ENCODE assay signal across 1 cellular context in the genomic region with DNA sequence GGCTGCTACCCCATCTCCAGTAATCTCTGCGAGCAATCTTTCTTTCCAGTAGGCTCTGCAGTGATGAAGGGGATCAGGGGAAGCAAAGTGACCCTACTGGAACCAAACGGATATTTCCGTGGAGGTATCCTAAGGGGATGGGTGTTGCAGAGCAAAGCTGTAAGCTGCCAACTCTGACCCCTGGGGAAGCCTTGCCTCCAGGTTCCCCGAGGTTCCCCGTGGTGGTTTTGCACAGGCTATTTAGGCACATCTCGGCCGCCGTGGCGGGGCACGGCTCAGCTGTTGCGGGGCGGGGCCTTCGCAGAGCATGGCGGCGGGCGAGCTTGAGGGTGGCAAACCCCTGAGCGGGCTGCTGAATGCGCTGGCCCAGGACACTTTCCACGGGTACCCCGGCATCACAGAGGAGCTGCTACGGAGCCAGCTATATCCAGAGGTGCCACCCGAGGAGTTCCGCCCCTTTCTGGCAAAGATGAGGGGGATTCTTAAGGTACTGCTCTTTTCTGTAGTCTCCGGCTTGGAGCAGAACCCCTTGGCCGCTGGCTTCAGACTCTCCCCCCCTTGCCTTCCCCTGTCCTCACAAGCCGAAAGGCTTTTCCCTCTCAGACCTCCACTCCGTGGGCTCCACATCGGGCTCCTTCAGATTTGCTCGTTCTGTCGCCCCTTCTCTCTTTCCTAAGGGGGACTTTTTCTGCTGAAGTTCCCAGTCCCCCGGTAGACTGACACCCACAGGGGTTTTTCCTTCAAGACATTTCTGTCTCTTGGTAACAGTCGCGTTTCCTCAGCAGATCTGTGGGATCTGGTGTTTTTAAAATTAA.
A peak's percentile ranks its signal among the peaks of the same experiment; 100 is the strongest.
TF ChIP-seq lines count a peak whose summit lies in the region.

A gene (plus strand): TSS at position 303 of the 815 bp plus-strand sequence. CDS start 5 bp downstream, at position 308.

TF ChIP-seq in HepG2, 621 proteins besides CTCF, POLR2A, EP300 and RAD21 (continued from another document and continues in another):
- TF ChIP-seq, protein P1, sequence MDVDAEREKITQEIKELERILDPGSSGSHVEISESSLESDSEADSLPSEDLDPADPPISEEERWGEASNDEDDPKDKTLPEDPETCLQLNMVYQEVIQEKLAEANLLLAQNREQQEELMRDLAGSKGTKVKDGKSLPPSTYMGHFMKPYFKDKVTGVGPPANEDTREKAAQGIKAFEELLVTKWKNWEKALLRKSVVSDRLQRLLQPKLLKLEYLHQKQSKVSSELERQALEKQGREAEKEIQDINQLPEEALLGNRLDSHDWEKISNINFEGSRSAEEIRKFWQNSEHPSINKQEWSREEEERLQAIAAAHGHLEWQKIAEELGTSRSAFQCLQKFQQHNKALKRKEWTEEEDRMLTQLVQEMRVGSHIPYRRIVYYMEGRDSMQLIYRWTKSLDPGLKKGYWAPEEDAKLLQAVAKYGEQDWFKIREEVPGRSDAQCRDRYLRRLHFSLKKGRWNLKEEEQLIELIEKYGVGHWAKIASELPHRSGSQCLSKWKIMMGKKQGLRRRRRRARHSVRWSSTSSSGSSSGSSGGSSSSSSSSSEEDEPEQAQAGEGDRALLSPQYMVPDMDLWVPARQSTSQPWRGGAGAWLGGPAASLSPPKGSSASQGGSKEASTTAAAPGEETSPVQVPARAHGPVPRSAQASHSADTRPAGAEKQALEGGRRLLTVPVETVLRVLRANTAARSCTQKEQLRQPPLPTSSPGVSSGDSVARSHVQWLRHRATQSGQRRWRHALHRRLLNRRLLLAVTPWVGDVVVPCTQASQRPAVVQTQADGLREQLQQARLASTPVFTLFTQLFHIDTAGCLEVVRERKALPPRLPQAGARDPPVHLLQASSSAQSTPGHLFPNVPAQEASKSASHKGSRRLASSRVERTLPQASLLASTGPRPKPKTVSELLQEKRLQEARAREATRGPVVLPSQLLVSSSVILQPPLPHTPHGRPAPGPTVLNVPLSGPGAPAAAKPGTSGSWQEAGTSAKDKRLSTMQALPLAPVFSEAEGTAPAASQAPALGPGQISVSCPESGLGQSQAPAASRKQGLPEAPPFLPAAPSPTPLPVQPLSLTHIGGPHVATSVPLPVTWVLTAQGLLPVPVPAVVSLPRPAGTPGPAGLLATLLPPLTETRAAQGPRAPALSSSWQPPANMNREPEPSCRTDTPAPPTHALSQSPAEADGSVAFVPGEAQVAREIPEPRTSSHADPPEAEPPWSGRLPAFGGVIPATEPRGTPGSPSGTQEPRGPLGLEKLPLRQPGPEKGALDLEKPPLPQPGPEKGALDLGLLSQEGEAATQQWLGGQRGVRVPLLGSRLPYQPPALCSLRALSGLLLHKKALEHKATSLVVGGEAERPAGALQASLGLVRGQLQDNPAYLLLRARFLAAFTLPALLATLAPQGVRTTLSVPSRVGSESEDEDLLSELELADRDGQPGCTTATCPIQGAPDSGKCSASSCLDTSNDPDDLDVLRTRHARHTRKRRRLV (CRISPR knock-in tag; IDR thresholded peaks at IDR 0.05) = peak; percentile 85
- TF ChIP-seq ZNF569 (CRISPR knock-in tag; IDR thresholded peaks at IDR 0.05; ENCODE audit: borderline replicate concordance) (no peak), STAT5B (CRISPR knock-in tag; IDR thresholded peaks at IDR 0.05) (no peak), FOXA1 (IDR thresholded peaks at IDR 0.05) (no peak), FOXA1 (CRISPR knock-in tag; IDR thresholded peaks at IDR 0.05) (no peak; the same call in 1 of the 2 replicates), ZNF563 (CRISPR knock-in tag; IDR thresholded peaks at IDR 0.05) (peak; percentile 94), ZNF605 (CRISPR knock-in tag; IDR thresholded peaks at IDR 0.05) (peak; percentile 97), SIX1 (CRISPR knock-in tag; IDR thresholded peaks at IDR 0.05; ENCODE audit: borderline replicate concordance) (no peak), ZNF766 (CRISPR knock-in tag; IDR thresholded peaks at IDR 0.05; ENCODE audit: borderline replicate concordance) (peak; percentile 67; the same call in 1 of the 2 replicates), HNF4G (IDR thresholded peaks at IDR 0.05; ENCODE audit: borderline replicate concordance, low read depth, low read length) (peak; percentile 30; the same call in 1 of the 2 replicates), HNF4G (CRISPR knock-in tag; IDR thresholded peaks at IDR 0.05; ENCODE audit: borderline replicate concordance, low read depth) (no peak), CENPT (CRISPR knock-in tag; IDR thresholded peaks at IDR 0.05; ENCODE audit: low read depth) (no peak), ZNF562 (CRISPR knock-in tag; IDR thresholded peaks at IDR 0.05; ENCODE audit: borderline replicate concordance) (no peak), HIVEP1 (CRISPR knock-in tag; IDR thresholded peaks at IDR 0.05) (peak; percentile 95), IRF2 (CRISPR knock-in tag; IDR thresholded peaks at IDR 0.05) (peak; percentile 89), ZNF17 (CRISPR knock-in tag; IDR thresholded peaks at IDR 0.05) (no peak; the same call in 1 of the 2 replicates), HMG20A (CRISPR knock-in tag; IDR thresholded peaks at IDR 0.05; ENCODE audit: borderline replicate concordance) (peak; percentile 20; the same call in 1 of the 2 replicates), DPF2 (CRISPR knock-in tag; IDR thresholded peaks at IDR 0.05; ENCODE audit: borderline replicate concordance, low read depth) (no peak), KDM5B (CRISPR knock-in tag; IDR thresholded peaks at IDR 0.05; ENCODE audit: borderline replicate concordance) (peak; percentile 95), MTF1 (CRISPR knock-in tag; IDR thresholded peaks at IDR 0.05) (no peak), ZNF616 (CRISPR knock-in tag; IDR thresholded peaks at IDR 0.05; ENCODE audit: low read depth) (peak; percentile 86), ZSCAN25 (CRISPR knock-in tag; IDR thresholded peaks at IDR 0.05) (0 out of 2 replicates have a peak, but pooled peaks have one; percentile 60), ZNF225 (CRISPR knock-in tag; IDR thresholded peaks at IDR 0.05) (peak; percentile 85), ZNF207 (IDR thresholded peaks at IDR 0.05; ENCODE audit: borderline replicate concordance) (no peak), ZNF33A (CRISPR knock-in tag; IDR thresholded peaks at IDR 0.05; ENCODE audit: borderline replicate concordance) (no peak), PCBP2 (optimal IDR thresholded peaks at IDR 0.05; ENCODE audit: low read depth, low read length, poor library complexity, severe bottlenecking) (no peak), MTA3 (CRISPR knock-in tag; IDR thresholded peaks at IDR 0.05) (no peak), KMT2A (CRISPR knock-in tag; IDR thresholded peaks at IDR 0.05) (peak; percentile 95)
- TF ChIP-seq, protein P2, sequence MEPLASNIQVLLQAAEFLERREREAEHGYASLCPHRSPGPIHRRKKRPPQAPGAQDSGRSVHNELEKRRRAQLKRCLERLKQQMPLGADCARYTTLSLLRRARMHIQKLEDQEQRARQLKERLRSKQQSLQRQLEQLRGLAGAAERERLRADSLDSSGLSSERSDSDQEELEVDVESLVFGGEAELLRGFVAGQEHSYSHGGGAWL (CRISPR knock-in tag; IDR thresholded peaks at IDR 0.05) = peak; percentile 84
- TF ChIP-seq, protein P3, sequence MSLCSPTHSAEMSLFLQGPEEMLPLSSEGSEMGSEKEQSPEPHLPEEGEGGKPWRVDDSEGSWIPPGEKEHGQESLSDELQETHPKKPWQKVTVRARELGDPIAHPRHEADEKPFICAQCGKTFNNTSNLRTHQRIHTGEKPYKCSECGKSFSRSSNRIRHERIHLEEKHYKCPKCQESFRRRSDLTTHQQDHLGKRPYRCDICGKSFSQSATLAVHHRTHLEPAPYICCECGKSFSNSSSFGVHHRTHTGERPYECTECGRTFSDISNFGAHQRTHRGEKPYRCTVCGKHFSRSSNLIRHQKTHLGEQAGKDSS (CRISPR knock-in tag; IDR thresholded peaks at IDR 0.05; ENCODE audit: borderline replicate concordance, low read depth) = peak; percentile 88
- TF ChIP-seq, protein P4, sequence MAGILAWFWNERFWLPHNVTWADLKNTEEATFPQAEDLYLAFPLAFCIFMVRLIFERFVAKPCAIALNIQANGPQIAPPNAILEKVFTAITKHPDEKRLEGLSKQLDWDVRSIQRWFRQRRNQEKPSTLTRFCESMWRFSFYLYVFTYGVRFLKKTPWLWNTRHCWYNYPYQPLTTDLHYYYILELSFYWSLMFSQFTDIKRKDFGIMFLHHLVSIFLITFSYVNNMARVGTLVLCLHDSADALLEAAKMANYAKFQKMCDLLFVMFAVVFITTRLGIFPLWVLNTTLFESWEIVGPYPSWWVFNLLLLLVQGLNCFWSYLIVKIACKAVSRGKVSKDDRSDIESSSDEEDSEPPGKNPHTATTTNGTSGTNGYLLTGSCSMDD (CRISPR knock-in tag; IDR thresholded peaks at IDR 0.05) = no peak
- TF ChIP-seq, protein P5, sequence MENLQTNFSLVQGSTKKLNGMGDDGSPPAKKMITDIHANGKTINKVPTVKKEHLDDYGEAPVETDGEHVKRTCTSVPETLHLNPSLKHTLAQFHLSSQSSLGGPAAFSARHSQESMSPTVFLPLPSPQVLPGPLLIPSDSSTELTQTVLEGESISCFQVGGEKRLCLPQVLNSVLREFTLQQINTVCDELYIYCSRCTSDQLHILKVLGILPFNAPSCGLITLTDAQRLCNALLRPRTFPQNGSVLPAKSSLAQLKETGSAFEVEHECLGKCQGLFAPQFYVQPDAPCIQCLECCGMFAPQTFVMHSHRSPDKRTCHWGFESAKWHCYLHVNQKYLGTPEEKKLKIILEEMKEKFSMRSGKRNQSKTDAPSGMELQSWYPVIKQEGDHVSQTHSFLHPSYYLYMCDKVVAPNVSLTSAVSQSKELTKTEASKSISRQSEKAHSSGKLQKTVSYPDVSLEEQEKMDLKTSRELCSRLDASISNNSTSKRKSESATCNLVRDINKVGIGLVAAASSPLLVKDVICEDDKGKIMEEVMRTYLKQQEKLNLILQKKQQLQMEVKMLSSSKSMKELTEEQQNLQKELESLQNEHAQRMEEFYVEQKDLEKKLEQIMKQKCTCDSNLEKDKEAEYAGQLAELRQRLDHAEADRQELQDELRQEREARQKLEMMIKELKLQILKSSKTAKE (CRISPR knock-in tag; IDR thresholded peaks at IDR 0.05; ENCODE audit: borderline replicate concordance) = no peak
- TF ChIP-seq, protein P6, sequence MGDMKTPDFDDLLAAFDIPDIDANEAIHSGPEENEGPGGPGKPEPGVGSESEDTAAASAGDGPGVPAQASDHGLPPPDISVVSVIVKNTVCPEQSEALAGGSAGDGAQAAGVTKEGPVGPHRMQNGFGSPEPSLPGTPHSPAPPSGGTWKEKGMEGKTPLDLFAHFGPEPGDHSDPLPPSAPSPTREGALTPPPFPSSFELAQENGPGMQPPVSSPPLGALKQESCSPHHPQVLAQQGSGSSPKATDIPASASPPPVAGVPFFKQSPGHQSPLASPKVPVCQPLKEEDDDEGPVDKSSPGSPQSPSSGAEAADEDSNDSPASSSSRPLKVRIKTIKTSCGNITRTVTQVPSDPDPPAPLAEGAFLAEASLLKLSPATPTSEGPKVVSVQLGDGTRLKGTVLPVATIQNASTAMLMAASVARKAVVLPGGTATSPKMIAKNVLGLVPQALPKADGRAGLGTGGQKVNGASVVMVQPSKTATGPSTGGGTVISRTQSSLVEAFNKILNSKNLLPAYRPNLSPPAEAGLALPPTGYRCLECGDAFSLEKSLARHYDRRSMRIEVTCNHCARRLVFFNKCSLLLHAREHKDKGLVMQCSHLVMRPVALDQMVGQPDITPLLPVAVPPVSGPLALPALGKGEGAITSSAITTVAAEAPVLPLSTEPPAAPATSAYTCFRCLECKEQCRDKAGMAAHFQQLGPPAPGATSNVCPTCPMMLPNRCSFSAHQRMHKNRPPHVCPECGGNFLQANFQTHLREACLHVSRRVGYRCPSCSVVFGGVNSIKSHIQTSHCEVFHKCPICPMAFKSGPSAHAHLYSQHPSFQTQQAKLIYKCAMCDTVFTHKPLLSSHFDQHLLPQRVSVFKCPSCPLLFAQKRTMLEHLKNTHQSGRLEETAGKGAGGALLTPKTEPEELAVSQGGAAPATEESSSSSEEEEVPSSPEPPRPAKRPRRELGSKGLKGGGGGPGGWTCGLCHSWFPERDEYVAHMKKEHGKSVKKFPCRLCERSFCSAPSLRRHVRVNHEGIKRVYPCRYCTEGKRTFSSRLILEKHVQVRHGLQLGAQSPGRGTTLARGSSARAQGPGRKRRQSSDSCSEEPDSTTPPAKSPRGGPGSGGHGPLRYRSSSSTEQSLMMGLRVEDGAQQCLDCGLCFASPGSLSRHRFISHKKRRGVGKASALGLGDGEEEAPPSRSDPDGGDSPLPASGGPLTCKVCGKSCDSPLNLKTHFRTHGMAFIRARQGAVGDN (CRISPR knock-in tag; IDR thresholded peaks at IDR 0.05) = peak; percentile 94
- TF ChIP-seq, protein P7, sequence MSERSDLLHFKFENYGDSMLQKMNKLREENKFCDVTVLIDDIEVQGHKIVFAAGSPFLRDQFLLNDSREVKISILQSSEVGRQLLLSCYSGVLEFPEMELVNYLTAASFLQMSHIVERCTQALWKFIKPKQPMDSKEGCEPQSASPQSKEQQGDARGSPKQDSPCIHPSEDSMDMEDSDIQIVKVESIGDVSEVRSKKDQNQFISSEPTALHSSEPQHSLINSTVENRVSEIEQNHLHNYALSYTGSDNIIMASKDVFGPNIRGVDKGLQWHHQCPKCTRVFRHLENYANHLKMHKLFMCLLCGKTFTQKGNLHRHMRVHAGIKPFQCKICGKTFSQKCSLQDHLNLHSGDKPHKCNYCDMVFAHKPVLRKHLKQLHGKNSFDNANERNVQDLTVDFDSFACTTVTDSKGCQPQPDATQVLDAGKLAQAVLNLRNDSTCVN (CRISPR knock-in tag; IDR thresholded peaks at IDR 0.05; ENCODE audit: borderline replicate concordance) = peak; percentile 67; the same call in 1 of the 2 replicates
- TF ChIP-seq, protein P8, sequence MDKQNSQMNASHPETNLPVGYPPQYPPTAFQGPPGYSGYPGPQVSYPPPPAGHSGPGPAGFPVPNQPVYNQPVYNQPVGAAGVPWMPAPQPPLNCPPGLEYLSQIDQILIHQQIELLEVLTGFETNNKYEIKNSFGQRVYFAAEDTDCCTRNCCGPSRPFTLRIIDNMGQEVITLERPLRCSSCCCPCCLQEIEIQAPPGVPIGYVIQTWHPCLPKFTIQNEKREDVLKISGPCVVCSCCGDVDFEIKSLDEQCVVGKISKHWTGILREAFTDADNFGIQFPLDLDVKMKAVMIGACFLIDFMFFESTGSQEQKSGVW (CRISPR knock-in tag; IDR thresholded peaks at IDR 0.05; ENCODE audit: borderline replicate concordance) = no peak
- TF ChIP-seq, protein P9, sequence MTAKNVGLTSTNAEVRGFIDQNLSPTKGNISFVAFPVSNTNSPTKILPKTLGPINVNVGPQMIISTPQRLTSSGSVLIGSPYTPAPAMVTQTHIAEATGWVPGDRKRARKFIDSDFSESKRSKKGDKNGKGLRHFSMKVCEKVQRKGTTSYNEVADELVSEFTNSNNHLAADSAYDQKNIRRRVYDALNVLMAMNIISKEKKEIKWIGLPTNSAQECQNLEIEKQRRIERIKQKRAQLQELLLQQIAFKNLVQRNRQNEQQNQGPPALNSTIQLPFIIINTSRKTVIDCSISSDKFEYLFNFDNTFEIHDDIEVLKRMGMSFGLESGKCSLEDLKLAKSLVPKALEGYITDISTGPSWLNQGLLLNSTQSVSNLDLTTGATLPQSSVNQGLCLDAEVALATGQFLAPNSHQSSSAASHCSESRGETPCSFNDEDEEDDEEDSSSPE (CRISPR knock-in tag; IDR thresholded peaks at IDR 0.05) = peak; percentile 74
